Comparison of ENCODE assay signal across 10 cellular contexts in genomic region chr2:216849987-216850386, GRCh38. TPM values are rescaled to one million over a fixed set of nuclear protein-coding genes. Genes with fewer than 3 reads are reported as not detected.
DNase-seq lines count a peak whose midpoint lies in the region; ATAC-seq and TF ChIP-seq lines count a peak whose summit lies in the region.
"Had no signal": no experiment of that assay in that cellular context is flagged by ENCODE, and none has a peak within 500 bp of the region (broad histone marks: within the 10 kb centered on the region; RNA-seq: fewer than 3 reads in every experiment).

No MANE protein-coding gene starts in this region.

- H3K4me3 ChIP-seq in right atrium auricular region: no peak overlapping the region
- H3K4me3 ChIP-seq in effector memory CD4-positive, alpha-beta T cell (ENCODE audit: insufficient read depth, low read depth, low read length, poor library complexity, severe bottlenecking): no peak overlapping the region

- DNase-seq in NCI-H2171 (lab: John Stamatoyannopoulos, UW): peak; percentile 77
- peak; percentile 40 for DNase-seq in activated T-cell treated with anti-CD3 and anti-CD28 coated beads, Interleukin-2, amount 50 U/mL, for 1 hour
- DNase-seq in right atrium auricular region (ENCODE audit: low spot score): peak; percentile 60
- DNase-seq in stimulated activated CD4-positive, alpha-beta T cell treated with anti-CD3 and anti-CD28 coated beads, Interleukin-4, amount 100 ng/mL, for 4 hours: peak; percentile 11 to 58
- DNase-seq in effector memory CD4-positive, alpha-beta T cell: no peak
- DNase-seq in HuH-7 (ENCODE audit: low spot score): no peak
- DNase-seq: endodermal cell; stimulated activated CD8-positive, alpha-beta memory T cell treated with anti-CD3 and anti-CD28 coated beads, Interleukin-4, amount 100 ng/mL, for 48 hours had no signal

- ATAC-seq in GM19397 (IDR thresholded peaks at IDR 0.05; ENCODE audit: unreplicated experiment): no peak
- no peak for ATAC-seq in GM18519 (IDR thresholded peaks at IDR 0.05; ENCODE audit: low FRiP score, unreplicated experiment)

- H3K4me1 ChIP-seq in right atrium auricular region: peaks cover 0 to 11% of the 10 kb centered on the region in 2 donors
- no peaks in the 10 kb centered on the region for H3K4me1 ChIP-seq in effector memory CD4-positive, alpha-beta T cell (ENCODE audit: control insufficient read depth, insufficient read depth, low read length, poor library complexity, severe bottlenecking)

- no peaks in the 10 kb centered on the region for H3K36me3 ChIP-seq in right atrium auricular region
- no peaks in the 10 kb centered on the region for H3K36me3 ChIP-seq in effector memory CD4-positive, alpha-beta T cell (ENCODE audit: control insufficient read depth, insufficient read depth, low read length)

- H3K27me3 ChIP-seq in right atrium auricular region: no peaks in the 10 kb centered on the region
- no peaks in the 10 kb centered on the region for H3K27me3 ChIP-seq in effector memory CD4-positive, alpha-beta T cell (replicated peaks; ENCODE audit: control insufficient read depth, insufficient read depth, low read length, poor library complexity, severe bottlenecking)

- no peak overlapping the region for H3K27ac ChIP-seq in right atrium auricular region
- no peak overlapping the region for H3K27ac ChIP-seq in effector memory CD4-positive, alpha-beta T cell (ENCODE audit: insufficient read depth, low read length, poor library complexity, severe bottlenecking)

- TF ChIP-seq CTCF in right atrium auricular region (IDR thresholded peaks at IDR 0.05): no peak

- no peaks in the 10 kb centered on the region for H3K9me3 ChIP-seq in right atrium auricular region
- H3K9me3 ChIP-seq in effector memory CD4-positive, alpha-beta T cell (ENCODE audit: control insufficient read depth, low read length): no peaks in the 10 kb centered on the region

RNA-seq across cellular contexts. Expression of gene TNP1, which starts 9.9 kb away (rescaled TPM):
- total RNA-seq in right atrium auricular region: not detected
- total RNA-seq: endodermal cell had no signal

Comparison
In these comparisons a context has a peak if more than half of its experiments do, and no peak if none do; other contexts are left out.
1. DNase-seq: peak in NCI-H2171 (single experiment), activated T-cell treated with anti-CD3 and anti-CD28 coated beads, Interleukin-2, amount 50 U/mL, for 1 hour (single experiment), right atrium auricular region (single experiment) and stimulated activated CD4-positive, alpha-beta T cell treated with anti-CD3 and anti-CD28 coated beads, Interleukin-4, amount 100 ng/mL, for 4 hours (2 of 2); none in effector memory CD4-positive, alpha-beta T cell (0 of 3) and HuH-7 (single experiment).